In genomic region chr11:12859872-12860657, GRCh38 we compare ENCODE assay signal across 23 cellular contexts.
DNase-seq lines count a peak whose midpoint lies in the region; ATAC-seq and TF ChIP-seq lines count a peak whose summit lies in the region.
"Had no signal": no experiment of that assay in that cellular context is flagged by ENCODE, and none has a peak within 500 bp of the region (broad histone marks: within the 10 kb centered on the region; RNA-seq: fewer than 3 reads in every experiment).

No MANE protein-coding gene starts in this region.

- no peaks in the 10 kb centered on the region for H3K27me3 ChIP-seq in neural progenitor cell
- H3K27me3 ChIP-seq: BLaER1 treated with 17β-estradiol and CSF1 and Interleukin-3, amounts not matched to agents 10 nM and 100 nM; cardiac muscle cell; colonic mucosa had no signal

- H3K4me1 ChIP-seq in neural progenitor cell: peaks cover 58% of the 10 kb centered on the region
- H3K4me1 ChIP-seq: colonic mucosa had no signal

- TF ChIP-seq CTCF in HFFc6 (IDR thresholded peaks at IDR 0.05) (no peak), endothelial cell (IDR thresholded peaks at IDR 0.05; ENCODE audit: unreplicated experiment) (no peak), neural progenitor cell (IDR thresholded peaks at IDR 0.05) (no peak)

- peaks cover 74% of the 10 kb centered on the region for H3K4me1 Mint-ChIP-seq in HFFc6 (ENCODE audit: low read depth)
- peaks cover 58% of the 10 kb centered on the region for H3K4me1 Mint-ChIP-seq in endothelial cell (ENCODE audit: unreplicated experiment)
- H3K4me1 Mint-ChIP-seq in neural progenitor cell: peaks cover 72% of the 10 kb centered on the region

- H4K20me1 ChIP-seq in neural progenitor cell (ENCODE audit: low read depth): peaks cover 14% of the 10 kb centered on the region
- H4K20me1 ChIP-seq: BLaER1 treated with 17β-estradiol and CSF1 and Interleukin-3, amounts not matched to agents 10 nM and 100 nM had no signal

- no peak overlapping the region for H3K4me2 ChIP-seq in neural progenitor cell
- H3K4me2 ChIP-seq: BLaER1 treated with 17β-estradiol and CSF1 and Interleukin-3, amounts not matched to agents 10 nM and 100 nM had no signal

- no peak overlapping the region for H2AFZ ChIP-seq in neural progenitor cell (replicated peaks)

- peak overlapping the region; percentile 84 for H3K27ac ChIP-seq in SK-N-MC
- no peak overlapping the region for H3K27ac ChIP-seq in neural progenitor cell
- H3K27ac ChIP-seq: BLaER1 treated with 17β-estradiol and CSF1 and Interleukin-3, amounts not matched to agents 10 nM and 100 nM; cardiac muscle cell; colonic mucosa had no signal

- no peak overlapping the region for H3K4me3 ChIP-seq in SK-N-MC
- no peak overlapping the region for H3K4me3 ChIP-seq in neural progenitor cell
- H3K4me3 ChIP-seq: BLaER1 treated with 17β-estradiol and CSF1 and Interleukin-3, amounts not matched to agents 10 nM and 100 nM; cardiac muscle cell; colonic mucosa had no signal

- no peaks in the 10 kb centered on the region for H3K9me3 Mint-ChIP-seq in HFFc6
- H3K9me3 Mint-ChIP-seq in endothelial cell (ENCODE audit: unreplicated experiment): no peaks in the 10 kb centered on the region
- H3K9me3 Mint-ChIP-seq in neural progenitor cell: no peaks in the 10 kb centered on the region

- H3K9ac ChIP-seq in SK-N-MC (ENCODE audit: insufficient read length) (no peak overlapping the region), neural progenitor cell (no peak overlapping the region)
- H3K9ac ChIP-seq: BLaER1 treated with 17β-estradiol and CSF1 and Interleukin-3, amounts not matched to agents 10 nM and 100 nM had no signal

- H3K4me3 Mint-ChIP-seq in HFFc6 (no peak overlapping the region), endothelial cell (ENCODE audit: unreplicated experiment) (no peak overlapping the region), neural progenitor cell (no peak overlapping the region)
- H3K4me3 Mint-ChIP-seq: activated CD4-positive, alpha-beta T cell treated with anti-CD3 and anti-CD28 coated beads for 36 hours; activated CD8-positive, alpha-beta T cell treated with anti-CD3 and anti-CD28 coated beads, Interleukin-2, amount 10 ng/mL, durations not matched to agents 7 days and 5 days; activated naive CD8-positive, alpha-beta T cell had no signal

- H3F3A ChIP-seq in neural progenitor cell (ENCODE audit: low read depth): peaks cover 49% of the 10 kb centered on the region

- peaks cover 75% of the 10 kb centered on the region for H3K79me2 ChIP-seq in neural progenitor cell (ENCODE audit: low read depth)

- H3K36me3 ChIP-seq in SK-N-MC (ENCODE audit: insufficient read depth, low read length): no peaks in the 10 kb centered on the region
- no peaks in the 10 kb centered on the region for H3K36me3 ChIP-seq in neural progenitor cell
- H3K36me3 ChIP-seq: BLaER1 treated with 17β-estradiol and CSF1 and Interleukin-3, amounts not matched to agents 10 nM and 100 nM; cardiac muscle cell; colonic mucosa had no signal

- H3K27me3 Mint-ChIP-seq in HFFc6 (ENCODE audit: insufficient read depth) (peaks cover 3% of the 10 kb centered on the region), endothelial cell (ENCODE audit: unreplicated experiment) (peaks cover 16% of the 10 kb centered on the region), neural progenitor cell (ENCODE audit: insufficient read depth, low read depth) (peaks cover 5% of the 10 kb centered on the region)

- H3K27ac Mint-ChIP-seq in HFFc6 (peak overlapping the region; percentile 43), endothelial cell (ENCODE audit: unreplicated experiment) (peak overlapping the region; percentile 76), neural progenitor cell (peak overlapping the region; percentile 27)
- H3K27ac Mint-ChIP-seq: activated CD4-positive, alpha-beta T cell treated with anti-CD3 and anti-CD28 coated beads for 36 hours; activated CD8-positive, alpha-beta T cell treated with anti-CD3 and anti-CD28 coated beads, Interleukin-2, amount 10 ng/mL, durations not matched to agents 7 days and 5 days; activated naive CD8-positive, alpha-beta T cell had no signal

- peaks cover 26% of the 10 kb centered on the region for H3K36me3 Mint-ChIP-seq in HFFc6 (ENCODE audit: low read depth)
- H3K36me3 Mint-ChIP-seq in endothelial cell (ENCODE audit: low read depth, unreplicated experiment): peaks cover 4% of the 10 kb centered on the region
- H3K36me3 Mint-ChIP-seq in neural progenitor cell: peaks cover 17% of the 10 kb centered on the region
- H3K36me3 Mint-ChIP-seq: activated naive CD8-positive, alpha-beta T cell had no signal

- no peak for ATAC-seq in HG03039 (IDR thresholded peaks at IDR 0.05; ENCODE audit: unreplicated experiment)
- ATAC-seq: activated CD4-positive, alpha-beta T cell treated with anti-CD3 and anti-CD28 coated beads for 36 hours; activated CD8-positive, alpha-beta T cell treated with anti-CD3 and anti-CD28 coated beads, Interleukin-2, amount 10 ng/mL, durations not matched to agents 7 days and 5 days; Panc1 had no signal

- H3K9me3 ChIP-seq in SK-N-MC (ENCODE audit: low read depth, low read length): no peaks in the 10 kb centered on the region
- H3K9me3 ChIP-seq in neural progenitor cell (ENCODE audit: low read depth): no peaks in the 10 kb centered on the region
- H3K9me3 ChIP-seq: BLaER1 treated with 17β-estradiol and CSF1 and Interleukin-3, amounts not matched to agents 10 nM and 100 nM; colonic mucosa had no signal

- no peak for DNase-seq in HFFc6
- no peak for DNase-seq in SK-N-MC (ENCODE audit: low read depth, low spot score)
- no peak for DNase-seq in endothelial cell (ENCODE audit: low spot score)
- peak; percentile 13 for DNase-seq in neural progenitor cell (ENCODE audit: low spot score)
- no peak for DNase-seq in NCI-H2227 (lab: John Stamatoyannopoulos, UW; ENCODE audit: unreplicated experiment)
- DNase-seq in nucleus accumbens (lab: John Stamatoyannopoulos, UW): no peak
- DNase-seq in 8988T: no peak
- DNase-seq: activated CD4-positive, alpha-beta T cell treated with anti-CD3 and anti-CD28 coated beads for 36 hours; activated CD8-positive, alpha-beta T cell treated with anti-CD3 and anti-CD28 coated beads, Interleukin-2, amount 10 ng/mL, durations not matched to agents 7 days and 5 days; anterior cingulate cortex; colonic mucosa; effector CD8-positive, alpha-beta T cell; erythroblast; NCI-H146; NCI-H2107; NCI-H510A treated with DMSO at 0.1 percent for 48 hours; retina; SHP77 treated with DMSO at 0.1 percent for 48 hours had no signal
